ENCODE assay signal across 1 cellular context in the genomic region with DNA sequence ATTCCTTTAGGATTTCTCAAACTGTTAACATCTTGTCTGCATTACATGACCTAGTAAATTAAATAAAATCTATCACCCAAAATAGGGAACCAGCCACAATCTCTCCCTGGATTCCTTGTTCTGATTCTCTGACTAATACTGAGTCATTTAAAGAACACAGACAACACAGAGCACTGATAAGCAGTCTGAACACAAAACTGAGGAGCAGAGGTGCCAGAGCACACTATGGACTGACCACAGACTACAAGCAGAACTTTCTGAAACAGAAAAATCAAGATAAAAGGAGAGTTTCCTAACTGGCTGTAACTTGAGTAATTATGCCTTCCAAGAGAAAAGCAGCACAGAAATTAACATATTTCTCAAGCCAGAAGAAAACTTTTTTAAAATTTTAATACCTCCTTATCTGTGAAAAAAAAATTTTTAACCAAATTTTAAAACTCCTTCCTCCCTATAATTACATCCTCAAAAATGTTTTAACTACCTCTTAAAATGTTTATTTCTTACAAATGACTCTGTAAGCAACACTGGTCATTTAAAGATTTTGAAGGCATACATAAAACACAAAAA.
TF ChIP-seq lines count a peak whose summit lies in the region.

No MANE protein-coding gene starts in this region.

TF ChIP-seq in K562, 482 proteins besides CTCF, POLR2A, EP300 and RAD21 (continued from another document and continues in another):
- TF ChIP-seq, protein P1, sequence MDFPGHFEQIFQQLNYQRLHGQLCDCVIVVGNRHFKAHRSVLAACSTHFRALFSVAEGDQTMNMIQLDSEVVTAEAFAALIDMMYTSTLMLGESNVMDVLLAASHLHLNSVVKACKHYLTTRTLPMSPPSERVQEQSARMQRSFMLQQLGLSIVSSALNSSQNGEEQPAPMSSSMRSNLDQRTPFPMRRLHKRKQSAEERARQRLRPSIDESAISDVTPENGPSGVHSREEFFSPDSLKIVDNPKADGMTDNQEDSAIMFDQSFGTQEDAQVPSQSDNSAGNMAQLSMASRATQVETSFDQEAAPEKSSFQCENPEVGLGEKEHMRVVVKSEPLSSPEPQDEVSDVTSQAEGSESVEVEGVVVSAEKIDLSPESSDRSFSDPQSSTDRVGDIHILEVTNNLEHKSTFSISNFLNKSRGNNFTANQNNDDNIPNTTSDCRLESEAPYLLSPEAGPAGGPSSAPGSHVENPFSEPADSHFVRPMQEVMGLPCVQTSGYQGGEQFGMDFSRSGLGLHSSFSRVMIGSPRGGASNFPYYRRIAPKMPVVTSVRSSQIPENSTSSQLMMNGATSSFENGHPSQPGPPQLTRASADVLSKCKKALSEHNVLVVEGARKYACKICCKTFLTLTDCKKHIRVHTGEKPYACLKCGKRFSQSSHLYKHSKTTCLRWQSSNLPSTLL (IDR thresholded peaks at IDR 0.05), result no peak
- TF ChIP-seq FOS (IDR thresholded peaks at IDR 0.05; ENCODE audit: extremely low read depth, insufficient read length) (peak; percentile 47), TEAD4 (IDR thresholded peaks at IDR 0.05; ENCODE audit: low read length) (peak; percentile 92), TEAD4 (CRISPR knock-in tag; IDR thresholded peaks at IDR 0.05; ENCODE audit: borderline replicate concordance) (no peak), POLR2AphosphoS2 (IDR thresholded peaks at IDR 0.05; ENCODE audit: low read length) (no peak), ESRRB (CRISPR knock-in tag; IDR thresholded peaks at IDR 0.05; ENCODE audit: borderline replicate concordance) (no peak), NBN (IDR thresholded peaks at IDR 0.05; ENCODE audit: low read depth) (peak; percentile 67; the same call in 1 of the 2 replicates), DPF2 (IDR thresholded peaks at IDR 0.05) (peak; percentile 89), ZNF589 (CRISPR knock-in tag; IDR thresholded peaks at IDR 0.05; ENCODE audit: low read depth) (no peak), TCFL5 (CRISPR knock-in tag; conservative IDR thresholded peaks at IDR 0.05) (no peak), CBX3 (IDR thresholded peaks at IDR 0.05; ENCODE audit: borderline replicate concordance in 1 of 2, low read length in 2 of 2) (no peak), MAZ (CRISPR knock-in tag; conservative IDR thresholded peaks at IDR 0.05 in 1 of 2, IDR thresholded peaks at IDR 0.05 in 1 of 2) (no peak), TGIF2 (CRISPR knock-in tag; IDR thresholded peaks at IDR 0.05) (no peak), SPI1 (IDR thresholded peaks at IDR 0.05; ENCODE audit: borderline replicate concordance, low read depth, low read length) (peak; percentile 63; the same call in 1 of the 2 replicates), MYC (IDR thresholded peaks at IDR 0.05; ENCODE audit: low read depth, low read length) (no peak), MYC (CRISPR knock-in tag; IDR thresholded peaks at IDR 0.05; ENCODE audit: borderline replicate concordance, low read depth) (no peak), ELF1 (tag; IDR thresholded peaks at IDR 0.05) (no peak), BRD9 (IDR thresholded peaks at IDR 0.05; ENCODE audit: low read depth, partially characterized antibody) (peak; percentile 86), SP1 (CRISPR knock-in tag; IDR thresholded peaks at IDR 0.05) (no peak), ZNF197 (CRISPR knock-in tag; IDR thresholded peaks at IDR 0.05; ENCODE audit: low read depth) (no peak), HDAC3 (IDR thresholded peaks at IDR 0.05; ENCODE audit: borderline replicate concordance, partially characterized antibody) (peak; percentile 68), HLTF (IDR thresholded peaks at IDR 0.05) (no peak), MEF2A (IDR thresholded peaks at IDR 0.05; ENCODE audit: control insufficient read depth, low read depth, low read length) (no peak), PTRF (tag; IDR thresholded peaks at IDR 0.05) (no peak), ZNF324 (CRISPR knock-in tag; IDR thresholded peaks at IDR 0.05) (no peak), TAF7 (tag; IDR thresholded peaks at IDR 0.05) (no peak), CEBPB (tag; IDR thresholded peaks at IDR 0.05) (peak; percentile 56), ZFX (CRISPR knock-in tag; IDR thresholded peaks at IDR 0.05) (no peak), HDAC8 (tag; IDR thresholded peaks at IDR 0.05) (no peak), XRCC5 (IDR thresholded peaks at IDR 0.05; ENCODE audit: low read depth, low read length) (no peak)
- TF ChIP-seq, protein P2, sequence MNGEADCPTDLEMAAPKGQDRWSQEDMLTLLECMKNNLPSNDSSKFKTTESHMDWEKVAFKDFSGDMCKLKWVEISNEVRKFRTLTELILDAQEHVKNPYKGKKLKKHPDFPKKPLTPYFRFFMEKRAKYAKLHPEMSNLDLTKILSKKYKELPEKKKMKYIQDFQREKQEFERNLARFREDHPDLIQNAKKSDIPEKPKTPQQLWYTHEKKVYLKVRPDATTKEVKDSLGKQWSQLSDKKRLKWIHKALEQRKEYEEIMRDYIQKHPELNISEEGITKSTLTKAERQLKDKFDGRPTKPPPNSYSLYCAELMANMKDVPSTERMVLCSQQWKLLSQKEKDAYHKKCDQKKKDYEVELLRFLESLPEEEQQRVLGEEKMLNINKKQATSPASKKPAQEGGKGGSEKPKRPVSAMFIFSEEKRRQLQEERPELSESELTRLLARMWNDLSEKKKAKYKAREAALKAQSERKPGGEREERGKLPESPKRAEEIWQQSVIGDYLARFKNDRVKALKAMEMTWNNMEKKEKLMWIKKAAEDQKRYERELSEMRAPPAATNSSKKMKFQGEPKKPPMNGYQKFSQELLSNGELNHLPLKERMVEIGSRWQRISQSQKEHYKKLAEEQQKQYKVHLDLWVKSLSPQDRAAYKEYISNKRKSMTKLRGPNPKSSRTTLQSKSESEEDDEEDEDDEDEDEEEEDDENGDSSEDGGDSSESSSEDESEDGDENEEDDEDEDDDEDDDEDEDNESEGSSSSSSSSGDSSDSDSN (IDR thresholded peaks at IDR 0.05; ENCODE audit: borderline replicate concordance in 1 of 2, low read depth in 2 of 2, low read length in 2 of 2), result no peak
- TF ChIP-seq, protein P3, sequence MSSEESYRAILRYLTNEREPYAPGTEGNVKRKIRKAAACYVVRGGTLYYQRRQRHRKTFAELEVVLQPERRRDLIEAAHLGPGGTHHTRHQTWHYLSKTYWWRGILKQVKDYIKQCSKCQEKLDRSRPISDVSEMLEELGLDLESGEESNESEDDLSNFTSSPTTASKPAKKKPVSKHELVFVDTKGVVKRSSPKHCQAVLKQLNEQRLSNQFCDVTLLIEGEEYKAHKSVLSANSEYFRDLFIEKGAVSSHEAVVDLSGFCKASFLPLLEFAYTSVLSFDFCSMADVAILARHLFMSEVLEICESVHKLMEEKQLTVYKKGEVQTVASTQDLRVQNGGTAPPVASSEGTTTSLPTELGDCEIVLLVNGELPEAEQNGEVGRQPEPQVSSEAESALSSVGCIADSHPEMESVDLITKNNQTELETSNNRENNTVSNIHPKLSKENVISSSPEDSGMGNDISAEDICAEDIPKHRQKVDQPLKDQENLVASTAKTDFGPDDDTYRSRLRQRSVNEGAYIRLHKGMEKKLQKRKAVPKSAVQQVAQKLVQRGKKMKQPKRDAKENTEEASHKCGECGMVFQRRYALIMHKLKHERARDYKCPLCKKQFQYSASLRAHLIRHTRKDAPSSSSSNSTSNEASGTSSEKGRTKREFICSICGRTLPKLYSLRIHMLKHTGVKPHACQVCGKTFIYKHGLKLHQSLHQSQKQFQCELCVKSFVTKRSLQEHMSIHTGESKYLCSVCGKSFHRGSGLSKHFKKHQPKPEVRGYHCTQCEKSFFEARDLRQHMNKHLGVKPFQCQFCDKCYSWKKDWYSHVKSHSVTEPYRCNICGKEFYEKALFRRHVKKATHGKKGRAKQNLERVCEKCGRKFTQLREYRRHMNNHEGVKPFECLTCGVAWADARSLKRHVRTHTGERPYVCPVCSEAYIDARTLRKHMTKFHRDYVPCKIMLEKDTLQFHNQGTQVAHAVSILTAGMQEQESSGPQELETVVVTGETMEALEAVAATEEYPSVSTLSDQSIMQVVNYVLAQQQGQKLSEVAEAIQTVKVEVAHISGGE (CRISPR knock-in tag; IDR thresholded peaks at IDR 0.05), result 0 out of 6 replicates have a peak, but pooled peaks of 1 of the 3 experiments have one; percentile 31
- TF ChIP-seq, protein P4, sequence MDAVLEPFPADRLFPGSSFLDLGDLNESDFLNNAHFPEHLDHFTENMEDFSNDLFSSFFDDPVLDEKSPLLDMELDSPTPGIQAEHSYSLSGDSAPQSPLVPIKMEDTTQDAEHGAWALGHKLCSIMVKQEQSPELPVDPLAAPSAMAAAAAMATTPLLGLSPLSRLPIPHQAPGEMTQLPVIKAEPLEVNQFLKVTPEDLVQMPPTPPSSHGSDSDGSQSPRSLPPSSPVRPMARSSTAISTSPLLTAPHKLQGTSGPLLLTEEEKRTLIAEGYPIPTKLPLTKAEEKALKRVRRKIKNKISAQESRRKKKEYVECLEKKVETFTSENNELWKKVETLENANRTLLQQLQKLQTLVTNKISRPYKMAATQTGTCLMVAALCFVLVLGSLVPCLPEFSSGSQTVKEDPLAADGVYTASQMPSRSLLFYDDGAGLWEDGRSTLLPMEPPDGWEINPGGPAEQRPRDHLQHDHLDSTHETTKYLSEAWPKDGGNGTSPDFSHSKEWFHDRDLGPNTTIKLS (IDR thresholded peaks at IDR 0.05; ENCODE audit: borderline replicate concordance, low read depth), result no peak
- TF ChIP-seq, protein P5, sequence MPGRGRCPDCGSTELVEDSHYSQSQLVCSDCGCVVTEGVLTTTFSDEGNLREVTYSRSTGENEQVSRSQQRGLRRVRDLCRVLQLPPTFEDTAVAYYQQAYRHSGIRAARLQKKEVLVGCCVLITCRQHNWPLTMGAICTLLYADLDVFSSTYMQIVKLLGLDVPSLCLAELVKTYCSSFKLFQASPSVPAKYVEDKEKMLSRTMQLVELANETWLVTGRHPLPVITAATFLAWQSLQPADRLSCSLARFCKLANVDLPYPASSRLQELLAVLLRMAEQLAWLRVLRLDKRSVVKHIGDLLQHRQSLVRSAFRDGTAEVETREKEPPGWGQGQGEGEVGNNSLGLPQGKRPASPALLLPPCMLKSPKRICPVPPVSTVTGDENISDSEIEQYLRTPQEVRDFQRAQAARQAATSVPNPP (IDR thresholded peaks at IDR 0.05; ENCODE audit: borderline replicate concordance, insufficient read depth, insufficient read length), result no peak
- TF ChIP-seq, protein P6, sequence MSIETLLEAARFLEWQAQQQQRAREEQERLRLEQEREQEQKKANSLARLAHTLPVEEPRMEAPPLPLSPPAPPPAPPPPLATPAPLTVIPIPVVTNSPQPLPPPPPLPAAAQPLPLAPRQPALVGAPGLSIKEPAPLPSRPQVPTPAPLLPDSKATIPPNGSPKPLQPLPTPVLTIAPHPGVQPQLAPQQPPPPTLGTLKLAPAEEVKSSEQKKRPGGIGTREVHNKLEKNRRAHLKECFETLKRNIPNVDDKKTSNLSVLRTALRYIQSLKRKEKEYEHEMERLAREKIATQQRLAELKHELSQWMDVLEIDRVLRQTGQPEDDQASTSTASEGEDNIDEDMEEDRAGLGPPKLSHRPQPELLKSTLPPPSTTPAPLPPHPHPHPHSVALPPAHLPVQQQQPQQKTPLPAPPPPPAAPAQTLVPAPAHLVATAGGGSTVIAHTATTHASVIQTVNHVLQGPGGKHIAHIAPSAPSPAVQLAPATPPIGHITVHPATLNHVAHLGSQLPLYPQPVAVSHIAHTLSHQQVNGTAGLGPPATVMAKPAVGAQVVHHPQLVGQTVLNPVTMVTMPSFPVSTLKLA (conservative IDR thresholded peaks at IDR 0.05), result peak in 1 of 2 experiments; percentile 61; a peak in 2 of 4 replicates
- TF ChIP-seq, protein P7, sequence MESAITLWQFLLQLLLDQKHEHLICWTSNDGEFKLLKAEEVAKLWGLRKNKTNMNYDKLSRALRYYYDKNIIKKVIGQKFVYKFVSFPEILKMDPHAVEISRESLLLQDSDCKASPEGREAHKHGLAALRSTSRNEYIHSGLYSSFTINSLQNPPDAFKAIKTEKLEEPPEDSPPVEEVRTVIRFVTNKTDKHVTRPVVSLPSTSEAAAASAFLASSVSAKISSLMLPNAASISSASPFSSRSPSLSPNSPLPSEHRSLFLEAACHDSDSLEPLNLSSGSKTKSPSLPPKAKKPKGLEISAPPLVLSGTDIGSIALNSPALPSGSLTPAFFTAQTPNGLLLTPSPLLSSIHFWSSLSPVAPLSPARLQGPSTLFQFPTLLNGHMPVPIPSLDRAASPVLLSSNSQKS (CRISPR knock-in tag; IDR thresholded peaks at IDR 0.05), result no peak
- TF ChIP-seq, protein P8, sequence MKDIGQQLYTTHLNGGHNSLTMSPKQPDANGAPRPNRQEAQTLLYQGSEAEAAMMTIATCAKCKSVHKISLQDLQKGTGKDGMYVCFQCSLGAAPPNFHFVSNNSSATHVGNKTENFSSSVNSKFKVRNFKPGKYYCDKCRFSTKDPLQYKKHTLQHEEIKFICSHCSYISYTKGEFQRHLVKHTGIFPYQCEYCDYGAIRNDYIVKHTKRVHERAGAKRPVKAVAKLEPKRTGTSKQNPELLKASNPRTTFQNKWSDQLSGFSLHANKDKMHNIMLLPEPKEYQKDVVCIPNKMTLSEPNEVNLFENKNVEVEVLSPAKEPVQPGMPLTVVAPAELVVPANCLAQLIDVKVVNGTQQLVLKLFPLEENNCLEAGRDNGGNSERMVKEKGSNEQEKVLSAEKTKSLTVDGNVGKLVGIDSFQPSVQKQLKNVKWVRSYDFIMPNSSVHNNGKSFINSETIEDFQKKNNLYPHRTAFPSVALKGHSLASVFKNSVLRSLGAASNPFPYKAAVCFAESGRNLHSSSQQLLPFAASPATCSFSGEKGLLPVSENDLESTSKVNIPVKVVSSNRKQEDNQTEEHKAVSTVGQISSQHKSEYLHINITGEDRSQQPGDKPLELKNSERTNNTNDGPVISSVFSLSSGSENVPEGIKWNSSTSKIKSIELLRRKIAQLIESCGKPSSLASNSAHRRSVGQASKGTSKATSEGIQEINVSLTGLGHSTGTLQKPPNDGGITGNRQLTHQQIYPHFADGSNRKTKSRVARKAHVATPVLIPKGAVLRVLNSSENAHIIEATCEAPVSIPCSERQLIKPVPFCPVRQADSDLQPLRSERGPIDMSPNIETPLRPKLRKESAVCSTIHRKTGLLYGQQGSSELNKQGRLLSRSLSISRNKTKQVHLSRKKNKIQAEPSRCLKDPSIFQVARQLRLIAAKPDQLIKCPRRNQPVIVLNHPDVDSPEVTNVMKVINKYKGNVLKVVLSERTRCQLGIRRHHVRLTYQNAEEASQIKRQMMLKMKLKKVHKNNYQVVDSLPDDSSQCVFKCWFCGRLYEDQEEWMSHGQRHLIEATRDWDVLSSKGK (CRISPR knock-in tag; IDR thresholded peaks at IDR 0.05), result no peak
